ENCODE assay signal across 9 cellular contexts in the genomic region with DNA sequence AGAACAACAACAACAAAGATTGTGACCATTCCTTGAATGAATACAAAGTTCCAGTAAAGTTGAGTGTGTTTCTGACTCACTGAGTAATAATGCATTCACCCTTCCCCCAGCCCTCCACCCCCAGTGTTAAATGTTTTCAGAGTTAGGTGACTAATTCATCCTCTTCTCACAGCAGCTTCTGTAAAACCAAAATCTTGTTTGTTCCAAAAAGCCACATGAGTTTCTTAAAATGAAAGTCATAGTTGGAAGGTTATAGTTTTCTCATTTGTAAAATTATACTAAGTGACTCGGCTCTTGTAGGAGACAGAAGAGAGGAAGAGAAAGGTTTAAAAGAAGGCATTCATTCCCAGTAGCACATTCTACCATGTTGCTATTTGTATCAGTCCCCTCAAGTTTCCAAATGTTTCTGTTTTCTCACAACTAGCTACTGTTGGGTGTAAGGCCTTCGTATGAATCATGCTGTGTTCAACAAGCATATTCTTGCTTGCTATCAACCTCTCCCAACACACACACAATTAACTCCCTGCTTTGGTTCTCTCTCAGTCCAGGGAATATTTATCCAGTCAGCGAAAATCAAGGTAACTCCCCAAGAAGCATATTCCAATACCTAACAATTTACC.
DNase-seq lines count a peak whose midpoint lies in the region; ATAC-seq and TF ChIP-seq lines count a peak whose summit lies in the region.
"Had no signal": no experiment of that assay in that cellular context is flagged by ENCODE, and none has a peak within 500 bp of the region (broad histone marks: within the 10 kb centered on the region; RNA-seq: fewer than 3 reads in every experiment).

No MANE protein-coding gene starts in this region.

- CTCF ChIA-PET in CD4-positive, alpha-beta T cell (lab: Charles Lee): no interaction called here

- no peak for ATAC-seq in CD4-positive, alpha-beta T cell (ENCODE audit: poor library complexity)
- peak; percentile 50 for ATAC-seq in GM21367 (IDR thresholded peaks at IDR 0.05; ENCODE audit: unreplicated experiment)
- ATAC-seq in stimulated activated naive B cell treated with anti-CD40 and anti-IgM and Interleukin-4, amounts not matched to agents 10 μg/mL and 1 μg/mL and 100 μg/mL, for 72 hours (replicated peaks): peak; percentile 81 to 83

- H3K36me3 Mint-ChIP-seq in CD4-positive, alpha-beta T cell (ENCODE audit: low read depth): peaks cover 22% of the 10 kb centered on the region
- peaks cover 22 to 41% of the 10 kb centered on the region in 2 donors for H3K36me3 Mint-ChIP-seq in stimulated activated naive B cell treated with anti-CD40 and anti-IgM and Interleukin-4, amounts not matched to agents 10 μg/mL and 1 μg/mL and 100 μg/mL, for 72 hours

- H3K27ac ChIP-seq in CD4-positive, alpha-beta T cell (ENCODE audit: low read depth, low read length): no peak overlapping the region

- no peak for TF ChIP-seq CTCF in CD4-positive, alpha-beta T cell (IDR thresholded peaks at IDR 0.05)

- peaks cover 7% of the 10 kb centered on the region for H3K4me1 Mint-ChIP-seq in CD4-positive, alpha-beta T cell (ENCODE audit: low read depth)
- peaks cover 18 to 21% of the 10 kb centered on the region in 2 donors for H3K4me1 Mint-ChIP-seq in stimulated activated naive B cell treated with anti-CD40 and anti-IgM and Interleukin-4, amounts not matched to agents 10 μg/mL and 1 μg/mL and 100 μg/mL, for 72 hours

- no peaks in the 10 kb centered on the region for H3K27me3 Mint-ChIP-seq in CD4-positive, alpha-beta T cell
- H3K27me3 Mint-ChIP-seq in stimulated activated naive B cell treated with anti-CD40 and anti-IgM and Interleukin-4, amounts not matched to agents 10 μg/mL and 1 μg/mL and 100 μg/mL, for 72 hours: no peaks in the 10 kb centered on the region

- H3K4me3 Mint-ChIP-seq in CD4-positive, alpha-beta T cell: no peak overlapping the region
- peak overlapping the region in 1 of 2 donors; percentile 29 for H3K4me3 Mint-ChIP-seq in stimulated activated naive B cell treated with anti-CD40 and anti-IgM and Interleukin-4, amounts not matched to agents 10 μg/mL and 1 μg/mL and 100 μg/mL, for 72 hours
- H3K4me3 Mint-ChIP-seq: neural crest cell had no signal

- POLR2A ChIA-PET in CD4-positive, alpha-beta T cell (lab: Charles Lee): no interaction called here

- H3K27me3 ChIP-seq in CD4-positive, alpha-beta T cell (ENCODE audit: control insufficient read depth, insufficient read depth, low read length): no peaks in the 10 kb centered on the region

- intact Hi-C loops in CD4-positive, alpha-beta T cell (cut with DNase I, micrococcal nuclease): no loop called here
- intact Hi-C loops in posterior cingulate gyrus (cut with DNase I): no loop called here

- no peaks in the 10 kb centered on the region for H3K9me3 Mint-ChIP-seq in CD4-positive, alpha-beta T cell
- no peaks in the 10 kb centered on the region for H3K9me3 Mint-ChIP-seq in stimulated activated naive B cell treated with anti-CD40 and anti-IgM and Interleukin-4, amounts not matched to agents 10 μg/mL and 1 μg/mL and 100 μg/mL, for 72 hours

- DNase-seq in CD4-positive, alpha-beta T cell: peak in 6 of 10 experiments; percentile 5 to 40 (median 13)
- DNase-seq in HK-2 (ENCODE audit: unreplicated experiment) (peak; percentile 35), islet precursor cell (peak; percentile 84), NCI-H1417 treated with DMSO at 0.1 percent for 48 hours (lab: John Stamatoyannopoulos, UW) (no peak), posterior cingulate gyrus (no peak)
- DNase-seq in activated T-helper 9 cell treated with anti-CD3 and anti-CD28 coated beads, Interleukin-2, amount 50 U/mL, for 16 hours (ENCODE audit: low read depth): peak; percentile 50
- no peak for DNase-seq in stimulated activated naive B cell treated with anti-CD40 and anti-IgM and Interleukin-4, amounts not matched to agents 10 μg/mL and 1 μg/mL and 100 μg/mL, for 72 hours

- H3K9me3 ChIP-seq in CD4-positive, alpha-beta T cell (ENCODE audit: control insufficient read depth, low read length): no peaks in the 10 kb centered on the region

- no peak overlapping the region for H3K27ac Mint-ChIP-seq in CD4-positive, alpha-beta T cell
- peak overlapping the region; percentile 67 for H3K27ac Mint-ChIP-seq in stimulated activated naive B cell treated with anti-CD40 and anti-IgM and Interleukin-4, amounts not matched to agents 10 μg/mL and 1 μg/mL and 100 μg/mL, for 72 hours

Comparison
In these comparisons a context has a peak if more than half of its experiments do, and no peak if none do; other contexts are left out.
1. DNase-seq: peak in CD4-positive, alpha-beta T cell (6 of 10), HK-2 (single experiment), activated T-helper 9 cell treated with anti-CD3 and anti-CD28 coated beads, Interleukin-2, amount 50 U/mL, for 16 hours (single experiment) and islet precursor cell (single experiment); none in stimulated activated naive B cell treated with anti-CD40 and anti-IgM and Interleukin-4, amounts not matched to agents 10 μg/mL and 1 μg/mL and 100 μg/mL, for 72 hours (single experiment), NCI-H1417 treated with DMSO at 0.1 percent for 48 hours (single experiment) and posterior cingulate gyrus (0 of 10).